ENCODE assay signal across 17 cellular contexts in the genomic region with DNA sequence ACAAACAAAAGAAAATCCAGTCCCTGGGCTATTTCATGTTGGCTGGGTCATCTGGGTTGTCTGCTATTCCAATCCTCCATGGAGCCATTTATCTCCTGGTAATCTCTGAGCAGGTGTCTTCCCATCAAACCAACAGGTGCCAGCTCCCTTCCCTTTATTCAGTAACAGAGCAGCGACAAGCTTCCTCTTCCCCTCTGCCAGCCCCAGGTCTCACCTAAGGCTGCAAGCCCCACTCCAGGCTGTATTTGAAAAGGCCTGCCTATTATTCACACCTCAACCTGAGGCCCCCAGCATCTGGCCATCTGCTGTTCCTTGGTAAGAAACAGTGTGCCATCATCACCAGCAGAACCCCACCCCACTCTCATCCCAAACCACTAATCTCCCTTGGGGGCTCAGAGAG.
DNase-seq lines count a peak whose midpoint lies in the region; ATAC-seq and TF ChIP-seq lines count a peak whose summit lies in the region.
"Had no signal": no experiment of that assay in that cellular context is flagged by ENCODE, and none has a peak within 500 bp of the region (broad histone marks: within the 10 kb centered on the region; RNA-seq: fewer than 3 reads in every experiment).

No MANE protein-coding gene starts in this region.

- H3K4me3 ChIP-seq in Peyer's patch, result no peak overlapping the region
- H3K4me3 ChIP-seq: MG63 had no signal

- H3K9me3 ChIP-seq in Peyer's patch, result no peaks in the 10 kb centered on the region
- H3K9me3 ChIP-seq: MG63 had no signal

- no peak for TF ChIP-seq POLR2A in Peyer's patch (IDR thresholded peaks at IDR 0.05)

- no peaks in the 10 kb centered on the region for H3K36me3 ChIP-seq in Peyer's patch
- H3K36me3 ChIP-seq: MG63 had no signal

- TF ChIP-seq CTCF in Peyer's patch (IDR thresholded peaks at IDR 0.05), result no peak

- H3K27ac ChIP-seq in Peyer's patch, result no peak overlapping the region
- H3K27ac ChIP-seq: RWPE1 had no signal

- no peaks in the 10 kb centered on the region for H3K4me1 ChIP-seq in Peyer's patch

- no peak for ATAC-seq in HG03378 (IDR thresholded peaks at IDR 0.05; ENCODE audit: unreplicated experiment)
- ATAC-seq: T-helper 17 cell had no signal

- DNase-seq in NCI-H1092 treated with DMSO at 0.1 percent for 48 hours (lab: John Stamatoyannopoulos, UW), result peak; percentile 27
- DNase-seq in NCI-H1092 (lab: John Stamatoyannopoulos, UW), result no peak
- peak; percentile 22 for DNase-seq in COR-L47 (lab: John Stamatoyannopoulos, UW)
- DNase-seq in NCI-H2171 treated with DMSO at 0.1 percent for 48 hours (lab: John Stamatoyannopoulos, UW), result peak; percentile 81
- DNase-seq in ecto neural progenitor cell (ENCODE audit: low spot score), result peak; percentile 7
- no peak for DNase-seq in Peyer's patch
- no peak for DNase-seq in NCI-H1105 (lab: John Stamatoyannopoulos, UW)
- DNase-seq: CD4-positive, alpha-beta memory T cell; IMR-90; Karpas-422; MG63; NCI-H1105 treated with DMSO at 0.1 percent for 48 hours; NCI-H187 treated with DMSO at 0.1 percent for 48 hours; NCI-H446 treated with DMSO at 0.1 percent for 48 hours; T-helper 17 cell had no signal

- H3K27me3 ChIP-seq in Peyer's patch, result no peaks in the 10 kb centered on the region
- H3K27me3 ChIP-seq: MG63 had no signal

Comparison
In these comparisons a context has a peak if more than half of its experiments do, and no peak if none do; other contexts are left out.
1. DNase-seq: peak in NCI-H1092 treated with DMSO at 0.1 percent for 48 hours (single experiment), COR-L47 (single experiment), NCI-H2171 treated with DMSO at 0.1 percent for 48 hours (single experiment) and ecto neural progenitor cell (single experiment); none in NCI-H1092 (single experiment), Peyer's patch (0 of 3) and NCI-H1105 (single experiment).